Comparison of ENCODE assay signal across 10 cellular contexts in the genomic region with DNA sequence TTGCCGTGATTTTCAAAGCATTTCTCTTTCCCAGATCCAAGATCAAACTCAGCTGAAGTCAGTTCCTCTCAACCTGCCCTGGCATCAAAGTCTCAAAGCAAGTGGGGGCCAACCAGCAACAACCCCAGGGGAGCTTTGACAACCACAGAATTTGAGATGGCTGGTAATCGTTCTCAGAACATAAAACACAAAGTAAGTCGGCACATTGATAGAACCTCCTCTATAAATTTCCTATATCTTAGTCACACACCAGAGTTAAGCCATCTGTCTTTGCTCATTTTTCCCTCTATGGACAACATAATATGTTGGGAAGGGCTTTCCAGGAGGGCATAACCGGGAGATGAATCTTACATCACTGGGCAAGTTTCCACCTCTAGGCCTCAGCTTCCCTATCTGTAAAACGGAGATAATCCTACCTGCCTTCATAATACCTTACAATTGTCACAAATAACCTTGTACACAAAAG. TPM values are rescaled to one million over a fixed set of nuclear protein-coding genes. Genes with fewer than 3 reads are reported as not detected.
DNase-seq lines count a peak whose midpoint lies in the region; ATAC-seq, FAIRE-seq and TF ChIP-seq lines count a peak whose summit lies in the region.
"Had no signal": no experiment of that assay in that cellular context is flagged by ENCODE, and none has a peak within 500 bp of the region (broad histone marks: within the 10 kb centered on the region; RNA-seq: fewer than 3 reads in every experiment).

No MANE protein-coding gene starts in this region.

- no peak overlapping the region for H2AFZ ChIP-seq in HepG2 (ENCODE audit: low read length)
- no peak overlapping the region for H2AFZ ChIP-seq in SU-DHL-6 (ENCODE audit: low read depth, low read length, severe bottlenecking)
- H2AFZ ChIP-seq in hepatocyte, result no peak overlapping the region

- peaks cover 30% of the 10 kb centered on the region for H3F3A ChIP-seq in SU-DHL-6 (ENCODE audit: insufficient read depth)

- H3K4me3 ChIP-seq in HepG2 (replicated peaks in 1 of 3; ENCODE audit: insufficient read depth in 1 of 3, low read depth in 2 of 3, low read length in 3 of 3), result no peak overlapping the region
- no peak overlapping the region for H3K4me3 ChIP-seq in right lobe of liver
- no peak overlapping the region for H3K4me3 ChIP-seq in SU-DHL-6 (ENCODE audit: insufficient read depth, low read length, poor library complexity, severe bottlenecking)
- H3K4me3 ChIP-seq in hepatocyte, result no peak overlapping the region
- no peak overlapping the region for H3K4me3 ChIP-seq in vagina
- no peak overlapping the region for H3K4me3 ChIP-seq in adrenal gland

- H4K20me1 ChIP-seq in HepG2 (ENCODE audit: insufficient read depth, low read length) (no peaks in the 10 kb centered on the region), SU-DHL-6 (ENCODE audit: low read depth, low read length) (peaks cover 8% of the 10 kb centered on the region; the same call in 1 of the 2 replicates), hepatocyte (ENCODE audit: insufficient read depth, poor library complexity, severe bottlenecking) (no peaks in the 10 kb centered on the region)

- TF ChIP-seq POLR2A in HepG2 (IDR thresholded peaks at IDR 0.05; ENCODE audit: insufficient read depth in 1 of 2, low read depth in 2 of 2, low read length in 2 of 2) (no peak), right lobe of liver (IDR thresholded peaks at IDR 0.05) (no peak), vagina (IDR thresholded peaks at IDR 0.05) (no peak), adrenal gland (IDR thresholded peaks at IDR 0.05) (no peak)

- no peaks in the 10 kb centered on the region; a peak in 1 of 5 replicates for H3K27me3 ChIP-seq in HepG2 (ENCODE audit: control insufficient read depth in 1 of 2, insufficient read depth in 2 of 2, low read length in 2 of 2)
- H3K27me3 ChIP-seq in right lobe of liver, result no peaks in the 10 kb centered on the region
- H3K27me3 ChIP-seq in SU-DHL-6 (ENCODE audit: low read length), result no peaks in the 10 kb centered on the region
- no peaks in the 10 kb centered on the region for H3K27me3 ChIP-seq in hepatocyte
- H3K27me3 ChIP-seq in vagina, result no peaks in the 10 kb centered on the region
- H3K27me3 ChIP-seq in adrenal gland, result no peaks in the 10 kb centered on the region
- H3K27me3 ChIP-seq: thyroid gland had no signal

- H3K4me1 ChIP-seq in HepG2 (ENCODE audit: insufficient read depth, low read length) (peaks cover 51% of the 10 kb centered on the region), right lobe of liver (peaks cover 0 to 23% (median 8%) of the 10 kb centered on the region in 4 donors), hepatocyte (ENCODE audit: insufficient read depth) (peaks cover 26% of the 10 kb centered on the region), vagina (peaks cover 51% of the 10 kb centered on the region), adrenal gland (replicated peaks in 1 of 2) (peaks cover 23 to 32% of the 10 kb centered on the region in 2 donors)

- ATAC-seq in HepG2, result no peak
- ATAC-seq in right lobe of liver, result no peak

- BruUV-seq in HepG2 (replicated peaks; lab: Mats Ljungman, UMichigan), result no TSS peak

- H3K27ac ChIP-seq in HepG2 (ENCODE audit: extremely low read length, insufficient read depth, low read length) (no peak overlapping the region), right lobe of liver (no peak overlapping the region), SU-DHL-6 (ENCODE audit: low read depth, low read length) (peak overlapping the region; percentile 88), hepatocyte (peak overlapping the region; percentile 90), vagina (peak overlapping the region; percentile 73), adrenal gland (peak overlapping the region in 2 of 5 donors; percentile 75 to 77)

- POLR2A ChIA-PET in HepG2 (lab: Yijun Ruan, JAX), result interaction anchor here (1.9 to 2.6 kb wide), 4 partner anchors 79 to 165 kb away, joined by 10 to 20 read pairs (median 10); partner anchors contain the start of genes ANXA7, CFAP70, ECD and FAM149B1

- 90% methylated on average over 5 of the region's 5 CpGs for WGBS in HepG2 (ENCODE audit: low lambda C conversion rate)
- WGBS in right lobe of liver (ENCODE audit: insufficient coverage, low coverage, low lambda C conversion rate, missing lambda C conversion rate), result 72% methylated on average over 5 of the region's 5 CpGs
- WGBS in hepatocyte (ENCODE audit: low lambda C conversion rate, missing lambda C conversion rate), result 82% methylated on average over 5 of the region's 5 CpGs
- 76 to 84% (median 80%) methylated on average over 5 of the region's 5 CpGs for WGBS in adrenal gland, 4 donors

- no peak for DNase-seq in HepG2 (ENCODE audit: low spot score)
- DNase-seq in right lobe of liver, result no peak
- no peak for DNase-seq in hepatocyte (ENCODE audit: low spot score)
- DNase-seq in vagina (ENCODE audit: extremely low spot score in 2 of 2), result no peak
- no peak for DNase-seq in stimulated activated CD4-positive, alpha-beta T cell treated with anti-CD3 and anti-CD28 coated beads, Interleukin-4, amount 100 ng/mL, for 1 hour
- no peak for DNase-seq in adrenal gland
- no peak for DNase-seq in RCC 7860 (ENCODE audit: low spot score)
- DNase-seq: midbrain, thyroid gland had no signal

- H3K9me2 ChIP-seq in SU-DHL-6 (replicated peaks; ENCODE audit: insufficient read depth, low read length) (no peaks in the 10 kb centered on the region), hepatocyte (replicated peaks; ENCODE audit: insufficient read depth) (no peaks in the 10 kb centered on the region)

- H3K9me3 ChIP-seq in HepG2 (ENCODE audit: low read length), result no peaks in the 10 kb centered on the region
- no peaks in the 10 kb centered on the region for H3K9me3 ChIP-seq in right lobe of liver
- no peaks in the 10 kb centered on the region for H3K9me3 ChIP-seq in SU-DHL-6 (ENCODE audit: insufficient read depth, low read length)
- H3K9me3 ChIP-seq in hepatocyte (ENCODE audit: low read depth), result no peaks in the 10 kb centered on the region
- no peaks in the 10 kb centered on the region for H3K9me3 ChIP-seq in vagina
- no peaks in the 10 kb centered on the region for H3K9me3 ChIP-seq in adrenal gland (replicated peaks in 1 of 3)
- H3K9me3 ChIP-seq: thyroid gland had no signal

- H3K36me3 ChIP-seq in HepG2 (replicated peaks in 1 of 2; ENCODE audit: control insufficient read depth in 1 of 2, insufficient read depth in 2 of 2, low read length in 2 of 2) (peaks cover 4 to 26% of the 10 kb centered on the region in 2 experiments), right lobe of liver (peaks cover 0 to 12% (median 2%) of the 10 kb centered on the region in 4 donors), SU-DHL-6 (ENCODE audit: low read length) (peaks cover 27% of the 10 kb centered on the region), hepatocyte (replicated peaks; ENCODE audit: insufficient read depth, low read depth) (no peaks in the 10 kb centered on the region), vagina (peaks cover 0 to 21% of the 10 kb centered on the region in 2 donors), adrenal gland (replicated peaks in 1 of 2) (peaks cover 0 to 19% of the 10 kb centered on the region in 2 donors)

- CTCF ChIA-PET in HepG2 (lab: Yijun Ruan, JAX; ENCODE audit: low intra/inter-chr PET ratio, low total read pairs), result no interaction called here

- no peak for TF ChIP-seq EP300 in HepG2 (IDR thresholded peaks at IDR 0.05; ENCODE audit: low read depth in 2 of 2, low read length in 2 of 2)
- TF ChIP-seq EP300 in HepG2 (CRISPR knock-in tag; IDR thresholded peaks at IDR 0.05; ENCODE audit: borderline replicate concordance), result no peak

- TF ChIP-seq RAD21 in HepG2 (CRISPR knock-in tag; IDR thresholded peaks at IDR 0.05), result no peak

- H3K4me2 ChIP-seq in HepG2 (ENCODE audit: low read depth, low read length) (peak overlapping the region; percentile 79), SU-DHL-6 (ENCODE audit: low read depth, low read length, poor library complexity, severe bottlenecking) (peak overlapping the region; percentile 93), hepatocyte (peak overlapping the region; percentile 83)

- in situ Hi-C loops in HepG2 (cut with HindIII; ENCODE audit: extremely low pct_ligation_motif_present, low pct_unique_long_range_greater_than_20kb), result no loop called here

- FAIRE-seq in HepG2 (lab: Jason Lieb, UNC), result no peak
- no peak for FAIRE-seq in RCC 7860 (lab: Jason Lieb, UNC)

- intact Hi-C loops in HepG2 (cut with micrococcal nuclease; ENCODE audit: unreplicated experiment) (no loop called here), right lobe of liver (cut with DNase I) (no loop called here), vagina (cut with DNase I) (no loop called here), adrenal gland (cut with DNase I) (no loop called here)

- H3K9ac ChIP-seq in HepG2 (ENCODE audit: insufficient read depth, low read depth, low read length) (no peak overlapping the region), SU-DHL-6 (ENCODE audit: low read length) (peak overlapping the region; percentile 86)

- peaks cover 55% of the 10 kb centered on the region for H3K79me2 ChIP-seq in HepG2 (ENCODE audit: insufficient read depth, low read length)
- peaks cover 71% of the 10 kb centered on the region for H3K79me2 ChIP-seq in SU-DHL-6 (ENCODE audit: insufficient read depth, low read length)
- H3K79me2 ChIP-seq in hepatocyte, result peaks cover 75% of the 10 kb centered on the region

- TF ChIP-seq CTCF in HepG2 (CRISPR knock-in tag; IDR thresholded peaks at IDR 0.05) (no peak), right lobe of liver (IDR thresholded peaks at IDR 0.05) (no peak), SU-DHL-6 (IDR thresholded peaks at IDR 0.05; ENCODE audit: insufficient read depth, low read length, poor library complexity, severe bottlenecking) (no peak), hepatocyte (IDR thresholded peaks at IDR 0.05; ENCODE audit: poor library complexity) (no peak), vagina (IDR thresholded peaks at IDR 0.05) (no peak), adrenal gland (IDR thresholded peaks at IDR 0.05) (no peak)

RNA-seq across cellular contexts. Expression of gene DNAJC9, which starts 1.2 kb away (rescaled TPM):
- total RNA-seq in HepG2 (2016; rRNA removed; fragmentation: Illumina TruSeq; extraction: Trizol) (60.3 and 76.9 TPM in 2 replicates), right lobe of liver (1 to 10 TPM; 4.6 to 8.8 (median 5.4) TPM), hepatocyte (24.5 and 27.2 TPM in 2 replicates), vagina (16.2 TPM), adrenal gland (10 to 100 TPM; 10.6 to 23.3 (median 13.7) TPM)
- total RNA-seq in HepG2 (2016; cell fraction: cytosol; rRNA removed; fragmentation: Illumina TruSeq; extraction: Trizol; ENCODE audit: low read depth), result 13.2 TPM in 2 replicates
- 60.9 and 80.0 TPM in 2 replicates for total RNA-seq in HepG2 (2016; cell fraction: insoluble cytoplasmic fraction; rRNA removed; fragmentation: Illumina TruSeq; extraction: Trizol)
- 32.4 and 33.9 TPM in 2 replicates for total RNA-seq in HepG2 (2016; cell fraction: membrane; rRNA removed; fragmentation: Illumina TruSeq; extraction: Trizol)
- total RNA-seq in HepG2 (2016; cell fraction: nucleus; rRNA removed; fragmentation: Illumina TruSeq; extraction: Trizol), result 36.9 and 43.2 TPM in 2 replicates
- polyA plus RNA-seq in HepG2 (2011; rRNA removed) (13.4 and 15.9 TPM in 2 replicates), hepatocyte (16.3 and 17.8 TPM in 2 replicates), adrenal gland (10 to 100 TPM; 12.6 to 17.3 (median 13.3) TPM)
- polyA plus RNA-seq in HepG2 (2011; cell fraction: cytosol; rRNA removed), result 11.3 and 11.9 TPM in 2 replicates
- 35.4 and 37.6 TPM in 2 replicates for polyA plus RNA-seq in HepG2 (2011; cell fraction: nucleus; rRNA removed)
- 13.4 and 16.3 TPM in 2 replicates for polyA plus RNA-seq in HepG2 (2012)
- 9.4 and 10.9 TPM in 2 replicates for polyA plus RNA-seq in HepG2 (2016; cell fraction: cytosol; fragmentation: Illumina TruSeq; extraction: Trizol; ENCODE audit: low read depth)
- 60.5 and 63.2 TPM in 2 replicates for polyA plus RNA-seq in HepG2 (2016; cell fraction: insoluble cytoplasmic fraction; fragmentation: Illumina TruSeq; extraction: Trizol; ENCODE audit: low read depth)
- 19.3 and 19.6 TPM in 2 replicates for polyA plus RNA-seq in HepG2 (2016; cell fraction: membrane; fragmentation: Illumina TruSeq; extraction: Trizol; ENCODE audit: low read depth)
- 59.2 and 60.2 TPM in 2 replicates for polyA plus RNA-seq in HepG2 (2016; cell fraction: nucleus; fragmentation: Illumina TruSeq; extraction: Trizol; ENCODE audit: insufficient read depth, low read depth)
- polyA minus RNA-seq in HepG2 (2011; rRNA and poly(A)+ RNA removed; ENCODE audit: low replicate concordance), result 17.9 and 39.2 TPM in 2 replicates
- polyA minus RNA-seq in HepG2 (2011; cell fraction: cytosol; rRNA and poly(A)+ RNA removed), result 6.5 and 8.3 TPM in 2 replicates
- polyA minus RNA-seq in HepG2 (2011; cell fraction: nucleus; rRNA and poly(A)+ RNA removed), result 35.7 and 36.1 TPM in 2 replicates

RNA-seq across cellular contexts. Expression of gene MRPS16, which starts 4.2 kb away (rescaled TPM):
- total RNA-seq in HepG2 (2016; rRNA removed; fragmentation: Illumina TruSeq; extraction: Trizol) (135 and 189 TPM in 2 replicates), right lobe of liver (10 to 100 TPM; 40.5 to 58.4 (median 48.6) TPM), hepatocyte (57.0 and 58.7 TPM in 2 replicates), vagina (31.9 TPM), adrenal gland (100 to 1,000 TPM in 4 of 8 donors, 10 to 100 TPM in 4; 37.6 to 128 (median 87.9) TPM)
- total RNA-seq in HepG2 (2016; cell fraction: cytosol; rRNA removed; fragmentation: Illumina TruSeq; extraction: Trizol; ENCODE audit: low read depth), result 45.7 and 60.1 TPM in 2 replicates
- total RNA-seq in HepG2 (2016; cell fraction: insoluble cytoplasmic fraction; rRNA removed; fragmentation: Illumina TruSeq; extraction: Trizol), result 136 and 203 TPM in 2 replicates
- 93.5 and 107 TPM in 2 replicates for total RNA-seq in HepG2 (2016; cell fraction: membrane; rRNA removed; fragmentation: Illumina TruSeq; extraction: Trizol)
- 46.1 and 51.7 TPM in 2 replicates for total RNA-seq in HepG2 (2016; cell fraction: nucleus; rRNA removed; fragmentation: Illumina TruSeq; extraction: Trizol)
- polyA plus RNA-seq in HepG2 (2011; rRNA removed) (70.1 and 70.8 TPM in 2 replicates), hepatocyte (94.8 and 105 TPM in 2 replicates), adrenal gland (10 to 100 TPM; 46.9 to 92.6 (median 82.7) TPM)
- polyA plus RNA-seq in HepG2 (2011; cell fraction: cytosol; rRNA removed), result 71.9 and 101 TPM in 2 replicates
- 47.7 and 52.2 TPM in 2 replicates for polyA plus RNA-seq in HepG2 (2011; cell fraction: nucleus; rRNA removed)
- 46.9 and 60.5 TPM in 2 replicates for polyA plus RNA-seq in HepG2 (2012)
- polyA plus RNA-seq in HepG2 (2016; cell fraction: cytosol; fragmentation: Illumina TruSeq; extraction: Trizol; ENCODE audit: low read depth), result 72.0 and 95.9 TPM in 2 replicates
- polyA plus RNA-seq in HepG2 (2016; cell fraction: insoluble cytoplasmic fraction; fragmentation: Illumina TruSeq; extraction: Trizol; ENCODE audit: low read depth), result 178 and 185 TPM in 2 replicates
- polyA plus RNA-seq in HepG2 (2016; cell fraction: membrane; fragmentation: Illumina TruSeq; extraction: Trizol; ENCODE audit: low read depth), result 98.6 and 105 TPM in 2 replicates
- polyA plus RNA-seq in HepG2 (2016; cell fraction: nucleus; fragmentation: Illumina TruSeq; extraction: Trizol; ENCODE audit: insufficient read depth, low read depth), result 94.8 and 101 TPM in 2 replicates
- polyA minus RNA-seq in HepG2 (2011; rRNA and poly(A)+ RNA removed; ENCODE audit: low replicate concordance), result 139 and 229 TPM in 2 replicates
- 44.1 TPM in 2 replicates for polyA minus RNA-seq in HepG2 (2011; cell fraction: cytosol; rRNA and poly(A)+ RNA removed)
- 27.9 and 35.8 TPM in 2 replicates for polyA minus RNA-seq in HepG2 (2011; cell fraction: nucleus; rRNA and poly(A)+ RNA removed)

Comparison
In these comparisons a context has a peak if more than half of its experiments do, and no peak if none do; other contexts are left out.
1. H3K27ac ChIP-seq: peak in SU-DHL-6 (single experiment), hepatocyte (single experiment) and vagina (single experiment); none in HepG2 (single experiment) and right lobe of liver (0 of 3).
2. Peak in every context shown above with its lines, with median percentiles within 50 percentile points of each other: H3K4me2 ChIP-seq.